ENCODE assay signal across 2 cellular contexts in the genomic region with DNA sequence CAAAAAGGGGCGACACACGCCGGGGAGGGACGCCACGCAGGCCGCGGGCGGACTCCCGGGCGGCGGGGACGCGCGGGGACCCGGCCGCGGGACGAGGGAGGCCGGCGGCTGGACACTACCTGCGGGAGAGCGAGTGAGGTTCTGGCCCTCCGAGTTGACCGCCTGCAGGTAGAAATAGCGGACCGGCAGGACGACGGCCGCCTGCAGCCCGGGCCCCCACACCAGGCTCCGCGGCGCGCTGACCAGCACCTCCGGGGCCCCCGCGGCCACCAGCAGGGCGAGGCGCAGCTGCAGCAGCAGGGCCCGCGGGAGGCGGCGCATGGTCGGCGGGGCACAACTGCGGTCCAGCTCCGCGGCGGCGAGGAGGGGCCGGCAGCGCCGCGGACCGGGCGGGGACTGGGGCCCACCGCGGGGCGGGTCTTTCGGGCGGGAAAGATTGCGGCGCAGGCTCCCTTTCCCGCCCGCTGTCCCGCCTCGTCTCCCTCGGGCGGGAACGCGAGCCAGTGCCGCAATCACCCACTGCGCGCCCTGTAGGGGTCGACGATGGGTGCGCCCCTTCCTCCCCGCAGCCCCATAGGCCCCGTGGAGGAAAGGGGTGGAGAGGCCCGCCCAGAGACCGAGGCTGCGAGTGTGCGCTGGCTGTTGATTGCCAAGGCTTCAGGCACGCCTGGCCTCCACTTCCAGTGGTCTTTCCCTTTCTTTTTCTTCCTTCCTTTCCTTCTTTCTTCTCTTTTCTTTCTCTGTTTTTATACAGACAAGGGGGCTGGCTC.
TF ChIP-seq lines count a peak whose summit lies in the region.

TSS of gene POGLUT3 (minus strand) at position 339 of the 770 bp plus-strand sequence. CDS start at position 321, 18 bp downstream.

TF ChIP-seq in HEK293, 187 proteins besides CTCF, POLR2A, EP300 and RAD21 (continued from another document and continues in another):
- TF ChIP-seq, protein P1, sequence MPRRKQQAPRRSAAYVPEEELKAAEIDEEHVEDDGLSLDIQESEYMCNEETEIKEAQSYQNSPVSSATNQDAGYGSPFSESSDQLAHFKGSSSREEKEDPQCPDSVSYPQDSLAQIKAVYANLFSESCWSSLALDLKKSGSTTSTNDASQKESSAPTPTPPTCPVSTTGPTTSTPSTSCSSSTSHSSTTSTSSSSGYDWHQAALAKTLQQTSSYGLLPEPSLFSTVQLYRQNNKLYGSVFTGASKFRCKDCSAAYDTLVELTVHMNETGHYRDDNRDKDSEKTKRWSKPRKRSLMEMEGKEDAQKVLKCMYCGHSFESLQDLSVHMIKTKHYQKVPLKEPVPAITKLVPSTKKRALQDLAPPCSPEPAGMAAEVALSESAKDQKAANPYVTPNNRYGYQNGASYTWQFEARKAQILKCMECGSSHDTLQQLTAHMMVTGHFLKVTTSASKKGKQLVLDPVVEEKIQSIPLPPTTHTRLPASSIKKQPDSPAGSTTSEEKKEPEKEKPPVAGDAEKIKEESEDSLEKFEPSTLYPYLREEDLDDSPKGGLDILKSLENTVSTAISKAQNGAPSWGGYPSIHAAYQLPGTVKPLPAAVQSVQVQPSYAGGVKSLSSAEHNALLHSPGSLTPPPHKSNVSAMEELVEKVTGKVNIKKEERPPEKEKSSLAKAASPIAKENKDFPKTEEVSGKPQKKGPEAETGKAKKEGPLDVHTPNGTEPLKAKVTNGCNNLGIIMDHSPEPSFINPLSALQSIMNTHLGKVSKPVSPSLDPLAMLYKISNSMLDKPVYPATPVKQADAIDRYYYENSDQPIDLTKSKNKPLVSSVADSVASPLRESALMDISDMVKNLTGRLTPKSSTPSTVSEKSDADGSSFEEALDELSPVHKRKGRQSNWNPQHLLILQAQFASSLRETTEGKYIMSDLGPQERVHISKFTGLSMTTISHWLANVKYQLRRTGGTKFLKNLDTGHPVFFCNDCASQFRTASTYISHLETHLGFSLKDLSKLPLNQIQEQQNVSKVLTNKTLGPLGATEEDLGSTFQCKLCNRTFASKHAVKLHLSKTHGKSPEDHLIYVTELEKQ (tag by site-specific recombination; IDR thresholded peaks at IDR 0.05; ENCODE audit: borderline replicate concordance): 0 out of 2 replicates have a peak, but pooled peaks have one; percentile 40
- TF ChIP-seq ZNF132 (tag by site-specific recombination; IDR thresholded peaks at IDR 0.05; ENCODE audit: borderline replicate concordance) (no peak), ZNF654 (tag by site-specific recombination; IDR thresholded peaks at IDR 0.05; ENCODE audit: low read depth) (no peak), ZNF473 (tag by site-specific recombination; IDR thresholded peaks at IDR 0.05) (no peak), ZNF335 (tag by site-specific recombination; conservative IDR thresholded peaks at IDR 0.05) (peak; percentile 70), ZNF362 (tag by site-specific recombination; IDR thresholded peaks at IDR 0.05) (no peak), ZNF747 (tag by site-specific recombination; IDR thresholded peaks at IDR 0.05) (no peak), KLF8 (tag by site-specific recombination; IDR thresholded peaks at IDR 0.05) (peak; percentile 66; the same call in 1 of the 2 replicates), ZXDB (tag by site-specific recombination; IDR thresholded peaks at IDR 0.05) (peak; percentile 70), ZNF138 (tag by site-specific recombination; IDR thresholded peaks at IDR 0.05; ENCODE audit: borderline replicate concordance) (no peak), GLI4 (tag by site-specific recombination; IDR thresholded peaks at IDR 0.05) (peak; percentile 84; the same call in 1 of the 2 replicates), FEZF1 (tag by site-specific recombination; IDR thresholded peaks at IDR 0.05) (no peak), ZFP69B (tag by site-specific recombination; IDR thresholded peaks at IDR 0.05) (peak; percentile 98), PBX3 (CRISPR knock-in tag; IDR thresholded peaks at IDR 0.05) (peak; percentile 83; the same call in 1 of the 2 replicates), ZNF600 (tag by site-specific recombination; IDR thresholded peaks at IDR 0.05) (peak; percentile 48; the same call in 1 of the 2 replicates), ZBTB17 (tag by site-specific recombination; IDR thresholded peaks at IDR 0.05) (peak; percentile 46), ZNF629 (tag by site-specific recombination; IDR thresholded peaks at IDR 0.05) (no peak; the same call in 1 of the 2 replicates), ZNF549 (tag by site-specific recombination; IDR thresholded peaks at IDR 0.05) (no peak), ZNF660 (tag by site-specific recombination; IDR thresholded peaks at IDR 0.05) (peak; percentile 89), TCF7L2 (IDR thresholded peaks at IDR 0.05; ENCODE audit: borderline replicate concordance, low read depth, low read length) (no peak)
- TF ChIP-seq, protein P2, sequence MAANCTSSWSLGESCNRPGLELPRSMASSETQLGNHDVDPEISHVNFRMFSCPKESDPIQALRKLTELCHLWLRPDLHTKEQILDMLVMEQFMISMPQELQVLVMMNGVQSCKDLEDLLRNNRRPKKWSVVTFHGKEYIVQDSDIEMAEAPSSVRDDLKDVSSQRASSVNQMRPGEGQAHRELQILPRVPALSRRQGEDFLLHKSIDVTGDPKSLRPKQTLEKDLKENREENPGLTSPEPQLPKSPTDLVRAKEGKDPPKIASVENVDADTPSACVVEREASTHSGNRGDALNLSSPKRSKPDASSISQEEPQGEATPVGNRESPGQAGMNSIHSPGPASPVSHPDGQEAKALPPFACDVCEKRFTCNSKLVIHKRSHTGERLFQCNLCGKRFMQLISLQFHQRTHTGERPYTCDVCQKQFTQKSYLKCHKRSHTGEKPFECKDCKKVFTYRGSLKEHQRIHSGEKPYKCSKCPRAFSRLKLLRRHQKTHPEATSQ (tag by site-specific recombination; IDR thresholded peaks at IDR 0.05): no peak

TF ChIP-seq in K562, 482 proteins besides CTCF, POLR2A, EP300 and RAD21 (continued from another document and continues in another):
- TF ChIP-seq ESRRA (IDR thresholded peaks at IDR 0.05; ENCODE audit: borderline replicate concordance, low read depth) (no peak; the same call in 1 of the 2 replicates), ZNF23 (CRISPR knock-in tag; IDR thresholded peaks at IDR 0.05) (no peak), ZBTB8A (IDR thresholded peaks at IDR 0.05; ENCODE audit: partially characterized antibody) (no peak), ETV1 (tag; conservative IDR thresholded peaks at IDR 0.05; ENCODE audit: low read depth) (no peak), PYGO2 (tag; IDR thresholded peaks at IDR 0.05) (no peak), BMI1 (IDR thresholded peaks at IDR 0.05; ENCODE audit: low read length) (no peak), ZNF134 (CRISPR knock-in tag; conservative IDR thresholded peaks at IDR 0.05) (no peak), XRCC4 (IDR thresholded peaks at IDR 0.05; ENCODE audit: extremely low read depth, insufficient read depth, insufficient read length) (no peak), KLF6 (CRISPR knock-in tag; IDR thresholded peaks at IDR 0.05; ENCODE audit: borderline replicate concordance) (no peak), EZH2 (IDR thresholded peaks at IDR 0.05; ENCODE audit: borderline replicate concordance, low read depth, low read length) (no peak), ERF (CRISPR knock-in tag; IDR thresholded peaks at IDR 0.05) (peak; percentile 12; the same call in 1 of the 2 replicates), PHF8 (IDR thresholded peaks at IDR 0.05; ENCODE audit: borderline replicate concordance, low read length) (peak; percentile 77; the same call in 1 of the 2 replicates), CTBP1 (IDR thresholded peaks at IDR 0.05; ENCODE audit: borderline replicate concordance) (peak; percentile 67; the same call in 1 of the 2 replicates), LEF1 (IDR thresholded peaks at IDR 0.05) (no peak), TBP (optimal IDR thresholded peaks at IDR 0.05; ENCODE audit: low read depth, low read length) (peak; percentile 37), JUN (IDR thresholded peaks at IDR 0.05; ENCODE audit: borderline replicate concordance, low read depth, low read length) (no peak), JUN (CRISPR knock-in tag; IDR thresholded peaks at IDR 0.05; ENCODE audit: borderline replicate concordance) (peak; percentile 95; the same call in 1 of the 2 replicates), FOXM1 (IDR thresholded peaks at IDR 0.05; ENCODE audit: low read depth) (no peak), FOXM1 (CRISPR knock-in tag; IDR thresholded peaks at IDR 0.05; ENCODE audit: low read depth) (peak; percentile 97), HDAC3 (IDR thresholded peaks at IDR 0.05; ENCODE audit: borderline replicate concordance, partially characterized antibody) (no peak), IRF1 (CRISPR knock-in tag; IDR thresholded peaks at IDR 0.05; ENCODE audit: borderline replicate concordance) (peak; percentile 97), ZNF184 (CRISPR knock-in tag; IDR thresholded peaks at IDR 0.05) (no peak), SRSF1 (IDR thresholded peaks at IDR 0.05; ENCODE audit: low read depth, low read length) (no peak), ZZZ3 (IDR thresholded peaks at IDR 0.05) (no peak), HIVEP1 (CRISPR knock-in tag; IDR thresholded peaks at IDR 0.05) (no peak), MEF2D (tag; conservative IDR thresholded peaks at IDR 0.05; ENCODE audit: low read depth) (no peak), IFI16 (CRISPR knock-in tag; IDR thresholded peaks at IDR 0.05) (no peak), TSC22D4 (tag; IDR thresholded peaks at IDR 0.05) (no peak)
- TF ChIP-seq, protein P3, sequence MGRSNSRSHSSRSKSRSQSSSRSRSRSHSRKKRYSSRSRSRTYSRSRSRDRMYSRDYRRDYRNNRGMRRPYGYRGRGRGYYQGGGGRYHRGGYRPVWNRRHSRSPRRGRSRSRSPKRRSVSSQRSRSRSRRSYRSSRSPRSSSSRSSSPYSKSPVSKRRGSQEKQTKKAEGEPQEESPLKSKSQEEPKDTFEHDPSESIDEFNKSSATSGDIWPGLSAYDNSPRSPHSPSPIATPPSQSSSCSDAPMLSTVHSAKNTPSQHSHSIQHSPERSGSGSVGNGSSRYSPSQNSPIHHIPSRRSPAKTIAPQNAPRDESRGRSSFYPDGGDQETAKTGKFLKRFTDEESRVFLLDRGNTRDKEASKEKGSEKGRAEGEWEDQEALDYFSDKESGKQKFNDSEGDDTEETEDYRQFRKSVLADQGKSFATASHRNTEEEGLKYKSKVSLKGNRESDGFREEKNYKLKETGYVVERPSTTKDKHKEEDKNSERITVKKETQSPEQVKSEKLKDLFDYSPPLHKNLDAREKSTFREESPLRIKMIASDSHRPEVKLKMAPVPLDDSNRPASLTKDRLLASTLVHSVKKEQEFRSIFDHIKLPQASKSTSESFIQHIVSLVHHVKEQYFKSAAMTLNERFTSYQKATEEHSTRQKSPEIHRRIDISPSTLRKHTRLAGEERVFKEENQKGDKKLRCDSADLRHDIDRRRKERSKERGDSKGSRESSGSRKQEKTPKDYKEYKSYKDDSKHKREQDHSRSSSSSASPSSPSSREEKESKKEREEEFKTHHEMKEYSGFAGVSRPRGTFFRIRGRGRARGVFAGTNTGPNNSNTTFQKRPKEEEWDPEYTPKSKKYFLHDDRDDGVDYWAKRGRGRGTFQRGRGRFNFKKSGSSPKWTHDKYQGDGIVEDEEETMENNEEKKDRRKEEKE (IDR thresholded peaks at IDR 0.05; ENCODE audit: borderline replicate concordance in 1 of 2, control insufficient read depth in 1 of 2, low read depth in 2 of 2, low read length in 1 of 2): peak in 1 of 2 experiments; percentile 64; a peak in 1 of 4 replicates
- TF ChIP-seq, protein P4, sequence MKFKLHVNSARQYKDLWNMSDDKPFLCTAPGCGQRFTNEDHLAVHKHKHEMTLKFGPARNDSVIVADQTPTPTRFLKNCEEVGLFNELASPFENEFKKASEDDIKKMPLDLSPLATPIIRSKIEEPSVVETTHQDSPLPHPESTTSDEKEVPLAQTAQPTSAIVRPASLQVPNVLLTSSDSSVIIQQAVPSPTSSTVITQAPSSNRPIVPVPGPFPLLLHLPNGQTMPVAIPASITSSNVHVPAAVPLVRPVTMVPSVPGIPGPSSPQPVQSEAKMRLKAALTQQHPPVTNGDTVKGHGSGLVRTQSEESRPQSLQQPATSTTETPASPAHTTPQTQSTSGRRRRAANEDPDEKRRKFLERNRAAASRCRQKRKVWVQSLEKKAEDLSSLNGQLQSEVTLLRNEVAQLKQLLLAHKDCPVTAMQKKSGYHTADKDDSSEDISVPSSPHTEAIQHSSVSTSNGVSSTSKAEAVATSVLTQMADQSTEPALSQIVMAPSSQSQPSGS (CRISPR knock-in tag; IDR thresholded peaks at IDR 0.05): peak; percentile 62; the same call in 1 of the 2 replicates
- TF ChIP-seq, protein P5, sequence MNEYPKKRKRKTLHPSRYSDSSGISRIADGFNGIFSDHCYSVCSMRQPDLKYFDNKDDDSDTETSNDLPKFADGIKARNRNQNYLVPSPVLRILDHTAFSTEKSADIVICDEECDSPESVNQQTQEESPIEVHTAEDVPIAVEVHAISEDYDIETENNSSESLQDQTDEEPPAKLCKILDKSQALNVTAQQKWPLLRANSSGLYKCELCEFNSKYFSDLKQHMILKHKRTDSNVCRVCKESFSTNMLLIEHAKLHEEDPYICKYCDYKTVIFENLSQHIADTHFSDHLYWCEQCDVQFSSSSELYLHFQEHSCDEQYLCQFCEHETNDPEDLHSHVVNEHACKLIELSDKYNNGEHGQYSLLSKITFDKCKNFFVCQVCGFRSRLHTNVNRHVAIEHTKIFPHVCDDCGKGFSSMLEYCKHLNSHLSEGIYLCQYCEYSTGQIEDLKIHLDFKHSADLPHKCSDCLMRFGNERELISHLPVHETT (CRISPR knock-in tag; conservative IDR thresholded peaks at IDR 0.05 in 1 of 2, IDR thresholded peaks at IDR 0.05 in 1 of 2): no peak
- TF ChIP-seq, protein P6, sequence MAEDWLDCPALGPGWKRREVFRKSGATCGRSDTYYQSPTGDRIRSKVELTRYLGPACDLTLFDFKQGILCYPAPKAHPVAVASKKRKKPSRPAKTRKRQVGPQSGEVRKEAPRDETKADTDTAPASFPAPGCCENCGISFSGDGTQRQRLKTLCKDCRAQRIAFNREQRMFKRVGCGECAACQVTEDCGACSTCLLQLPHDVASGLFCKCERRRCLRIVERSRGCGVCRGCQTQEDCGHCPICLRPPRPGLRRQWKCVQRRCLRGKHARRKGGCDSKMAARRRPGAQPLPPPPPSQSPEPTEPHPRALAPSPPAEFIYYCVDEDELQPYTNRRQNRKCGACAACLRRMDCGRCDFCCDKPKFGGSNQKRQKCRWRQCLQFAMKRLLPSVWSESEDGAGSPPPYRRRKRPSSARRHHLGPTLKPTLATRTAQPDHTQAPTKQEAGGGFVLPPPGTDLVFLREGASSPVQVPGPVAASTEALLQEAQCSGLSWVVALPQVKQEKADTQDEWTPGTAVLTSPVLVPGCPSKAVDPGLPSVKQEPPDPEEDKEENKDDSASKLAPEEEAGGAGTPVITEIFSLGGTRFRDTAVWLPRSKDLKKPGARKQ (CRISPR knock-in tag; IDR thresholded peaks at IDR 0.05): no peak
- TF ChIP-seq, protein P7, sequence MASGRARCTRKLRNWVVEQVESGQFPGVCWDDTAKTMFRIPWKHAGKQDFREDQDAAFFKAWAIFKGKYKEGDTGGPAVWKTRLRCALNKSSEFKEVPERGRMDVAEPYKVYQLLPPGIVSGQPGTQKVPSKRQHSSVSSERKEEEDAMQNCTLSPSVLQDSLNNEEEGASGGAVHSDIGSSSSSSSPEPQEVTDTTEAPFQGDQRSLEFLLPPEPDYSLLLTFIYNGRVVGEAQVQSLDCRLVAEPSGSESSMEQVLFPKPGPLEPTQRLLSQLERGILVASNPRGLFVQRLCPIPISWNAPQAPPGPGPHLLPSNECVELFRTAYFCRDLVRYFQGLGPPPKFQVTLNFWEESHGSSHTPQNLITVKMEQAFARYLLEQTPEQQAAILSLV (tag; IDR thresholded peaks at IDR 0.05): no peak
